Comparison of ENCODE assay signal across 9 cellular contexts in the genomic region with DNA sequence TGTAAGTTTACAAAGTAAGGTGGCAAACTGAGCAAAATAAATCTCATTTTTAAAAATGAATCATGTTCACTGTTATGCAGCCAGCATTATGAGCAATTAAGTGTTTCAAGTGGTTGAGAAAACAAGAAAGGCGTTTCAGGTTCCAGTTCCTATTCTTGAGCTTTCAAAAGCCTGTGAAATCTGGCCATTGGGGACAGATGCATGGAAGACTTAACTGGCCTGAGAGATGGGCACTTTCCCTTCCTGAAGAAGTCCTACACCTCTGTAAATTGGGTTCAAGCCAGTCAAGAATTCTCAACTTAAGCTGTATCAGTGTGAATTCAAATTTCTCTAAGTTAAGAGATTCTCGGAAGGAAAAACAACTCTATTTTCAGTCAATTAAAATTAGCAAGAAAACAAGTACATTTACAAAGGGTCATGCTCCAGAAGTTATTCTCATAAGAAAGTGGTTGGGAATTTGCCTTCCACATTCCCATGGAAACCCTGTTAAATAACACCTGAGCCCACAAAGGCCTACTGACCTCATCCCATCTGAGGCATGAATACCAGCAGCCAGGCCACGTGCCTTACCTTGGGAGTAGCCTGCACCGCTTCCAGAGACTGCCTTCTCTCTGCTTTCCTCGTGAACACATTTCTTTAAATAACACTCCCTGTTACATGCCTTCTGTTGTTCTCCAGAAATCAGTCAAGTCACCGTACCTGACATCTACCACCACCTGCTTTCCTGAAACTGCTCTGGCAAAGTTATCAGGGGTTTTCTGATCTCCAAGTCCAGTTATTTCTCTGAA. TPM values are rescaled to one million over a fixed set of nuclear protein-coding genes. Genes with fewer than 3 reads are reported as not detected.
DNase-seq lines count a peak whose midpoint lies in the region; ATAC-seq and TF ChIP-seq lines count a peak whose summit lies in the region.
"Had no signal": no experiment of that assay in that cellular context is flagged by ENCODE, and none has a peak within 500 bp of the region (broad histone marks: within the 10 kb centered on the region; RNA-seq: fewer than 3 reads in every experiment).

No MANE protein-coding gene starts in this region.

- H3K4me3 ChIP-seq in mucosa of descending colon (no peak overlapping the region), sigmoid colon (no peak overlapping the region)

- H3K9me3 ChIP-seq in mucosa of descending colon (no peaks in the 10 kb centered on the region), sigmoid colon (no peaks in the 10 kb centered on the region)

- no peaks in the 10 kb centered on the region for H3K27me3 ChIP-seq in sigmoid colon

- TF ChIP-seq CTCF in mucosa of descending colon (IDR thresholded peaks at IDR 0.05) (no peak), sigmoid colon (IDR thresholded peaks at IDR 0.05) (no peak)

- H3K4me1 ChIP-seq in mucosa of descending colon (ENCODE audit: low read depth) (peaks cover 3% of the 10 kb centered on the region), sigmoid colon (peaks cover 0 to 8% (median 0%) of the 10 kb centered on the region in 4 donors)

- ATAC-seq in GM18907 (IDR thresholded peaks at IDR 0.05; ENCODE audit: unreplicated experiment) (peak; percentile 67), HG02588 (IDR thresholded peaks at IDR 0.05; ENCODE audit: unreplicated experiment) (peak; percentile 83), mucosa of descending colon (no peak)
- ATAC-seq: Panc1 had no signal

- DNase-seq in NCI-H1417 (lab: John Stamatoyannopoulos, UW) (peak; percentile 26 to 74 (median 32)), iPS-NIHi7 (ENCODE audit: extremely low spot score) (peak; percentile 51), mucosa of descending colon (no peak), GDM1 (lab: John Stamatoyannopoulos, UW) (no peak), sigmoid colon (no peak), NCI-H345 treated with DMSO at 0.1 percent for 48 hours (lab: John Stamatoyannopoulos, UW; ENCODE audit: unreplicated experiment) (no peak)

- no peak overlapping the region for H3K27ac ChIP-seq in sigmoid colon

- TF ChIP-seq POLR2A in sigmoid colon (IDR thresholded peaks at IDR 0.05) = no peak

- H3K36me3 ChIP-seq in mucosa of descending colon (ENCODE audit: low read depth) = no peaks in the 10 kb centered on the region
- H3K36me3 ChIP-seq in sigmoid colon = no peaks in the 10 kb centered on the region

- intact Hi-C loops in mucosa of descending colon (cut with DNase I, micrococcal nuclease) = no loop called here
- intact Hi-C loops in sigmoid colon (cut with DNase I) = no loop called here

- no peak for TF ChIP-seq EP300 in sigmoid colon (IDR thresholded peaks at IDR 0.05)

- 81 to 90% methylated on average over 6 of the region's 6 CpGs for WGBS in sigmoid colon, 2 donors

RNA-seq across cellular contexts. Expression of a gene that starts 19.4 kb away (rescaled TPM):
- total RNA-seq in mucosa of descending colon (10 to 100 TPM; 12.6 to 18.2 (median 16.3) TPM), sigmoid colon (10 to 100 TPM in 2 of 4 donors, 1 to 10 TPM in 2; 8.9 to 17.8 (median 10.3) TPM)
- polyA plus RNA-seq in sigmoid colon = 10 to 100 TPM in 1 of 3 donors, 1 to 10 TPM in 2; 7.4 to 11.4 (median 8.6) TPM

RNA-seq across cellular contexts. Expression of a gene that starts 49.5 kb away (rescaled TPM):
- total RNA-seq in mucosa of descending colon = 10 to 100 TPM in 2 of 3 donors, 1 to 10 TPM in 1; 4.3 to 10.7 (median 10.2) TPM
- 1 to 10 TPM; 2.9 to 7.1 (median 5.5) TPM for total RNA-seq in sigmoid colon
- polyA plus RNA-seq in sigmoid colon = 10 to 100 TPM in 2 of 3 donors, 1 to 10 TPM in 1; 6.9 to 15.0 (median 12.9) TPM

Comparison
In these comparisons a context has a peak if more than half of its experiments do, and no peak if none do; other contexts are left out.
1. DNase-seq: peak in NCI-H1417 (3 of 3) and iPS-NIHi7 (single experiment); none in mucosa of descending colon (0 of 3), GDM1 (single experiment), sigmoid colon (single experiment) and NCI-H345 treated with DMSO at 0.1 percent for 48 hours (single experiment).